In genomic region chr4:41785665-41786064, GRCh38 we compare ENCODE assay signal across 30 cellular contexts. TPM values are rescaled to one million over a fixed set of nuclear protein-coding genes. Genes with fewer than 3 reads are reported as not detected.
"Had no signal": no experiment of that assay in that cellular context is flagged by ENCODE, and none has a peak within 500 bp of the region (broad histone marks: within the 10 kb centered on the region; RNA-seq: fewer than 3 reads in every experiment).

No MANE protein-coding gene starts in this region.

- H3K9me3 ChIP-seq: ascending aorta had no signal

- H3K36me3 ChIP-seq: ascending aorta, cardiac muscle cell had no signal

- H3K4me3 ChIP-seq: ascending aorta, cardiac muscle cell had no signal

- H3K4me1 ChIP-seq: ascending aorta had no signal

- ATAC-seq: activated CD8-positive, alpha-beta T cell treated with anti-CD3 and anti-CD28 coated beads for 36 hours; activated naive CD8-positive, alpha-beta T cell treated with anti-CD3 and anti-CD28 coated beads, Interleukin-2, amount 50 U/mL, for 24 hours; activated T-cell treated with anti-CD3 and anti-CD28 coated beads, Interleukin-2, amount 50 U/mL, for 4 hours; activated T-cell treated with anti-CD3 and anti-CD28 coated beads, Interleukin-2, amount 50 U/mL, for 72 hours; activated T-helper 17 cell treated with anti-CD3 and anti-CD28 coated beads, Interleukin-2, amount 50 U/mL, for 72 hours had no signal

- FAIRE-seq: bronchial epithelial cell, TTC549 had no signal

- H3K27me3 ChIP-seq: ascending aorta had no signal

- DNase-seq: activated B cell treated with CpG ODN at 0.5 μM for 24 hours; activated CD4-positive, alpha-beta memory T cell treated with anti-CD3 and anti-CD28 coated beads for 36 hours; activated CD4-positive, alpha-beta T cell treated with anti-CD3 and anti-CD28 coated beads for 4 hours; activated CD4-positive, alpha-beta T cell treated with anti-CD3 and anti-CD28 coated beads, Interleukin-2, amount 10 ng/mL, durations not matched to agents 24 days and 14 days; activated CD4-positive, alpha-beta T cell treated with anti-CD3 and anti-CD28 coated beads, Interleukin-2, amount 50 U/mL, for 1 hour; activated CD4-positive, alpha-beta T cell treated with anti-CD3 and anti-CD28 coated beads, Interleukin-2, amount 50 U/mL, for 4 hours; activated CD4-positive, CD25-positive, alpha-beta regulatory T cell treated with anti-CD3 and anti-CD28 coated beads, Interleukin-2, amount 50 U/mL, for 72 hours; activated CD8-positive, alpha-beta memory T cell treated with anti-CD3 and anti-CD28 coated beads, Interleukin-2, amount 50 U/mL, for 4 hours; activated CD8-positive, alpha-beta T cell treated with anti-CD3 and anti-CD28 coated beads for 36 hours; activated effector memory CD4-positive, alpha-beta T cell treated with anti-CD3 and anti-CD28 coated beads, Interleukin-2, amount 50 U/mL, for 16 hours; activated gamma-delta T cell treated with Interleukin-2 at 50 U/mL for 16 hours; activated naive CD4-positive, alpha-beta T cell treated with anti-CD3 and anti-CD28 coated beads, Interleukin-2, amount 10 ng/mL, durations not matched to agents 7 days and 5 days; activated naive CD4-positive, alpha-beta T cell treated with Interleukin-2 at 50 U/mL for 16 hours; activated naive CD8-positive, alpha-beta T cell treated with anti-CD3 and anti-CD28 coated beads, Interleukin-2, amount 10 ng/mL, durations not matched to agents 7 days and 5 days; activated naive CD8-positive, alpha-beta T cell treated with anti-CD3 and anti-CD28 coated beads, Interleukin-2, amount 50 U/mL, for 24 hours; activated T-cell treated with anti-CD3 and anti-CD28 coated beads for 4 hours; activated T-cell treated with anti-CD3 and anti-CD28 coated beads, Interleukin-2, amount 50 U/mL, for 1 hour; activated T-cell treated with anti-CD3 and anti-CD28 coated beads, Interleukin-2, amount 50 U/mL, for 4 hours; activated T-cell treated with anti-CD3 and anti-CD28 coated beads, Interleukin-2, amount 50 U/mL, for 72 hours; amygdala; anterior cingulate cortex; caudate nucleus; cerebellar nuclear complex; T-helper 2 cell; T-helper 9 cell had no signal

RNA-seq across cellular contexts. Expression of gene PHOX2B, which starts 37.1 kb away (rescaled TPM):
- polyA plus RNA-seq: cardiac muscle cell had no signal
